ENCODE assay signal across 21 cellular contexts in the genomic region with DNA sequence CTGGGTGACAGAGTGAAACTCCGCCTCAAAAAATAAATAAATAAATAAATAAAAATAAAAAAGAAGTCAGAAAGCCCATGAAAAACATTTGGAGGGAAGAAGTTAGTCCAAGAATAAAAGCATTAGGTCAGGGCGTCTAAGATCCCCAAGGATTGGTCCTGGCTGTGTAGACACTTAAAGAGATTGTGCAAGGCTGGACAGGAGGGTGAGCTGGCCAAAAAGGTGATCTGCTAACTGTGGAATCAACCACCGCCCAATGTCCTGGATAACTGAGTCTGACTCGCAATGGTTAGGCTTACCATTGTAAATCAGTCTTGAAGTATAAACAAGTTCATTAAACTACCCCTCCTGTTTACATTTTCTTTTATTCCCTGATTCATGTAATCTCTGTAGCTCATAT. TPM values are rescaled to one million over a fixed set of nuclear protein-coding genes. Genes with fewer than 3 reads are reported as not detected.
"Had no signal": no experiment of that assay in that cellular context is flagged by ENCODE, and none has a peak within 500 bp of the region (broad histone marks: within the 10 kb centered on the region; RNA-seq: fewer than 3 reads in every experiment).

No MANE protein-coding gene starts in this region.

- H3K4me1 Mint-ChIP-seq: activated naive CD8-positive, alpha-beta T cell treated with anti-CD3 and anti-CD28 coated beads for 36 hours; natural killer cell; WTC11 had no signal

- H3K4me3 Mint-ChIP-seq: activated naive CD8-positive, alpha-beta T cell treated with anti-CD3 and anti-CD28 coated beads for 36 hours; activated T-cell treated with anti-CD3 and anti-CD28 coated beads, Interleukin-2, amount 50 U/mL, for 24 hours; natural killer cell; type B pancreatic cell; WTC11 had no signal

- H3K27ac Mint-ChIP-seq: activated naive CD8-positive, alpha-beta T cell treated with anti-CD3 and anti-CD28 coated beads for 36 hours; activated T-cell treated with anti-CD3 and anti-CD28 coated beads, Interleukin-2, amount 50 U/mL, for 24 hours; natural killer cell; progenitor cell of endocrine pancreas; type B pancreatic cell; WTC11 had no signal

- H3K9me3 ChIP-seq: breast epithelium, thoracic aorta, vagina had no signal

- H3K27me3 ChIP-seq: breast epithelium, vagina had no signal

- ATAC-seq: natural killer cell, WTC11 had no signal

- H3K36me3 ChIP-seq: breast epithelium, thoracic aorta, vagina had no signal

- H3K27me3 Mint-ChIP-seq: activated naive CD8-positive, alpha-beta T cell treated with anti-CD3 and anti-CD28 coated beads for 36 hours; activated T-cell treated with anti-CD3 and anti-CD28 coated beads, Interleukin-2, amount 50 U/mL, for 24 hours; progenitor cell of endocrine pancreas had no signal

- H3K27ac ChIP-seq: breast epithelium, coronary artery, thoracic aorta, vagina had no signal

- H3K4me1 ChIP-seq: breast epithelium, vagina had no signal

- H3K9me3 Mint-ChIP-seq: natural killer cell, type B pancreatic cell had no signal

- DNase-seq: activated CD8-positive, alpha-beta memory T cell treated with anti-CD3 and anti-CD28 coated beads for 24 hours; activated CD8-positive, alpha-beta memory T cell treated with anti-CD3 and anti-CD28 coated beads, Interleukin-2, amount 50 U/mL, for 4 hours; activated naive CD4-positive, alpha-beta T cell treated with Interleukin-2 at 50 U/mL for 16 hours; activated naive CD8-positive, alpha-beta T cell treated with anti-CD3 and anti-CD28 coated beads for 36 hours; activated T-cell treated with anti-CD3 and anti-CD28 coated beads, Interleukin-2, amount 50 U/mL, for 24 hours; amniotic stem cell; kidney; natural killer cell; small intestine; stimulated activated CD4-positive, alpha-beta T cell treated with anti-CD3 and anti-CD28 coated beads, Interleukin-4, amount 100 ng/mL, for 24 hours; stimulated activated naive CD4-positive, alpha-beta T cell treated with Interleukin-2 at 50 U/mL for 16 hours; T-helper 1 cell had no signal

- H3K4me3 ChIP-seq: breast epithelium, coronary artery, thoracic aorta, vagina had no signal

- H3K36me3 Mint-ChIP-seq: activated naive CD8-positive, alpha-beta T cell treated with anti-CD3 and anti-CD28 coated beads for 36 hours; natural killer cell; type B pancreatic cell; WTC11 had no signal

RNA-seq across cellular contexts. Expression of a gene that starts 8.8 kb away (rescaled TPM):
- total RNA-seq: activated naive CD8-positive, alpha-beta T cell treated with anti-CD3 and anti-CD28 coated beads for 36 hours; epithelial cell of proximal tubule; lung microvascular endothelial cell; natural killer cell had no signal
